8 cellular contexts compared by ENCODE assay signal in genomic region chr6:32973144-32973854, GRCh38. TPM values are rescaled to one million over a fixed set of nuclear protein-coding genes. Genes with fewer than 3 reads are reported as not detected.
DNase-seq lines count a peak whose midpoint lies in the region; ATAC-seq and TF ChIP-seq lines count a peak whose summit lies in the region.

No MANE protein-coding gene starts in this region.

- TF ChIP-seq CTCF in choroid plexus epithelial cell (conservative IDR thresholded peaks at IDR 0.05; ENCODE audit: low read depth, low read length) = no peak
- no peak for TF ChIP-seq CTCF in mesothelial cell of epicardium (IDR thresholded peaks at IDR 0.05; ENCODE audit: unreplicated experiment)

- H3K4me1 ChIP-seq in HAP-1 = peaks cover 7% of the 10 kb centered on the region

- DNase-seq in ACHN (peak; percentile 23), HAP-1 (ENCODE audit: low spot score in 2 of 2) (peak in 1 of 2 experiments; percentile 70), T-helper 17 cell (peak; percentile 52 to 63 (median 52)), choroid plexus epithelial cell (ENCODE audit: low read depth) (peak; percentile 51), mesothelial cell of epicardium (ENCODE audit: low spot score in 2 of 2, unreplicated experiment in 2 of 2) (no peak), middle frontal gyrus (ENCODE audit: extremely low spot score, low spot score) (no peak), cerebellar nuclear complex (lab: John Stamatoyannopoulos, UW) (no peak)
- DNase-seq in stimulated activated naive CD8-positive, alpha-beta T cell treated with anti-CD3 and anti-CD28 coated beads, Interleukin-15, amount 100 ng/mL, for 72 hours = peak in 1 of 2 donors; percentile 74

- H3K9me3 Mint-ChIP-seq in mesothelial cell of epicardium = no peaks in the 10 kb centered on the region
- no peaks in the 10 kb centered on the region for H3K9me3 Mint-ChIP-seq in stimulated activated naive CD8-positive, alpha-beta T cell treated with anti-CD3 and anti-CD28 coated beads, Interleukin-15, amount 100 ng/mL, for 72 hours

- in situ Hi-C loops in ACHN (cut with HindIII; ENCODE audit: low pct_ligation_motif_present, low pct_unique_long_range_greater_than_20kb, low sequenced_read_pairs) (no loop called here), HAP-1 (cut with MboI; ENCODE audit: low sequenced_read_pairs) (loop anchor here (5.0 kb wide), 1 partner anchor 81 kb away; no protein-coding TSS in a partner anchor)

- H3K4me3 Mint-ChIP-seq in T-helper 17 cell = peak overlapping the region; percentile 100
- peak overlapping the region; percentile 91 for H3K4me3 Mint-ChIP-seq in mesothelial cell of epicardium
- H3K4me3 Mint-ChIP-seq in stimulated activated naive CD8-positive, alpha-beta T cell treated with anti-CD3 and anti-CD28 coated beads, Interleukin-15, amount 100 ng/mL, for 72 hours = peak overlapping the region; percentile 75 to 82

- H3K36me3 ChIP-seq in HAP-1 (replicated peaks) = peaks cover 78% of the 10 kb centered on the region

- H3K27me3 Mint-ChIP-seq in T-helper 17 cell = no peaks in the 10 kb centered on the region
- no peaks in the 10 kb centered on the region for H3K27me3 Mint-ChIP-seq in mesothelial cell of epicardium (ENCODE audit: low read depth)
- H3K27me3 Mint-ChIP-seq in stimulated activated naive CD8-positive, alpha-beta T cell treated with anti-CD3 and anti-CD28 coated beads, Interleukin-15, amount 100 ng/mL, for 72 hours = no peaks in the 10 kb centered on the region

- peak overlapping the region; percentile 89 for H3K4me3 ChIP-seq in HAP-1
- peak overlapping the region; percentile 96 for H3K4me3 ChIP-seq in choroid plexus epithelial cell (ENCODE audit: low read depth, low read length)

- ATAC-seq in T-helper 17 cell = peak; percentile 3
- ATAC-seq in stimulated activated naive CD8-positive, alpha-beta T cell treated with anti-CD3 and anti-CD28 coated beads, Interleukin-15, amount 100 ng/mL, for 72 hours = no peak

- H3K4me1 Mint-ChIP-seq in T-helper 17 cell = peaks cover 70% of the 10 kb centered on the region
- peaks cover 38% of the 10 kb centered on the region for H3K4me1 Mint-ChIP-seq in mesothelial cell of epicardium
- H3K4me1 Mint-ChIP-seq in stimulated activated naive CD8-positive, alpha-beta T cell treated with anti-CD3 and anti-CD28 coated beads, Interleukin-15, amount 100 ng/mL, for 72 hours = peaks cover 48% of the 10 kb centered on the region

- H3K27me3 ChIP-seq in HAP-1 (ENCODE audit: low read depth) = no peaks in the 10 kb centered on the region

- H3K27ac Mint-ChIP-seq in T-helper 17 cell (peak overlapping the region; percentile 99), mesothelial cell of epicardium (peak overlapping the region; percentile 100)
- H3K27ac Mint-ChIP-seq in stimulated activated naive CD8-positive, alpha-beta T cell treated with anti-CD3 and anti-CD28 coated beads, Interleukin-15, amount 100 ng/mL, for 72 hours = peak overlapping the region; percentile 95 to 99

- H3K9me3 ChIP-seq in HAP-1 (no peaks in the 10 kb centered on the region), T-helper 17 cell (ENCODE audit: control insufficient read depth, low read length, poor library complexity, severe bottlenecking) (no peaks in the 10 kb centered on the region)

- peaks cover 25% of the 10 kb centered on the region for H3K36me3 Mint-ChIP-seq in T-helper 17 cell (ENCODE audit: low read depth)
- H3K36me3 Mint-ChIP-seq in mesothelial cell of epicardium = peaks cover 44% of the 10 kb centered on the region

RNA-seq across cellular contexts. Expression of gene BRD2, which starts 4.9 kb away (rescaled TPM):
- total RNA-seq in T-helper 17 cell (100 to 1,000 TPM; 409 to 459 TPM), mesothelial cell of epicardium (235 to 261 TPM (median 246 TPM) in 3 replicates)

RNA-seq across cellular contexts. Expression of gene HLA-DMA, which starts 20.4 kb away (rescaled TPM):
- 10 to 100 TPM; 20.9 to 23.4 TPM for total RNA-seq in T-helper 17 cell
- total RNA-seq in mesothelial cell of epicardium = 1.7 to 2.1 TPM (median 2.0 TPM) in 3 replicates

RNA-seq across cellular contexts. Expression of gene HLA-DMB, which starts 32.5 kb away (rescaled TPM):
- total RNA-seq in T-helper 17 cell (10 to 100 TPM; 11.1 to 23.3 TPM), mesothelial cell of epicardium (not detected in 3 replicates)

RNA-seq across cellular contexts. Expression of gene HLA-DOA, which starts 36.1 kb away (rescaled TPM):
- total RNA-seq in T-helper 17 cell = 1 to 10 TPM; 2.6 to 5.1 TPM
- 4.8 to 6.1 TPM (median 5.8 TPM) in 3 replicates for total RNA-seq in mesothelial cell of epicardium

Comparison
In these comparisons a context has a peak if more than half of its experiments do, and no peak if none do; other contexts are left out.
1. DNase-seq: peak in ACHN (single experiment), T-helper 17 cell (3 of 3) and choroid plexus epithelial cell (single experiment); none in mesothelial cell of epicardium (0 of 2), middle frontal gyrus (single experiment) and cerebellar nuclear complex (0 of 2).
2. RNA of gene HLA-DMB, which starts 32.5 kb away (total RNA-seq): 11.1 to 23.3 TPM in T-helper 17 cell; not detected in mesothelial cell of epicardium; every median in the first group is over 10 times any median in the second.
3. Peak in every context shown above with its lines, with median percentiles within 50 percentile points of each other: H3K27ac Mint-ChIP-seq and H3K4me3 Mint-ChIP-seq.